8 cellular contexts compared by ENCODE assay signal in genomic region chr19:29771708-29772415, GRCh38.
DNase-seq lines count a peak whose midpoint lies in the region; ATAC-seq and TF ChIP-seq lines count a peak whose summit lies in the region.

No MANE protein-coding gene starts in this region.

- H3K27ac ChIP-seq in iPS DF 6.9 (ENCODE audit: low read length) = no peak overlapping the region

- no peak for ATAC-seq in GM19324 (IDR thresholded peaks at IDR 0.05; ENCODE audit: low FRiP score, unreplicated experiment)

- in situ Hi-C loops in astrocyte of the spinal cord (cut with HindIII; ENCODE audit: low sequenced_read_pairs) = no loop called here

- H3K4me3 ChIP-seq in NT2/D1 (ENCODE audit: insufficient read length, low read depth) (no peak overlapping the region), astrocyte of the spinal cord (ENCODE audit: low read depth, low read length) (no peak overlapping the region), iPS DF 6.9 (ENCODE audit: low read length) (no peak overlapping the region)

- no CpG with 5 or more reads among the region's 14 CpGs for WGBS in iPS DF 6.9 (ENCODE audit: insufficient coverage, insufficient read length)

- DNase-seq in AG08396 (ENCODE audit: low spot score) (peak; percentile 85), NT2/D1 (ENCODE audit: low read depth, low spot score) (peak; percentile 43), astrocyte of the spinal cord (ENCODE audit: low read depth, low spot score) (peak; percentile 22), iPS DF 6.9 (ENCODE audit: low read depth, low spot score) (peak; percentile 35), NOMO-1 treated with dmso at 0.1 percent for 144 hours (lab: John Stamatoyannopoulos, UW; ENCODE audit: unreplicated experiment) (no peak)
- DNase-seq in stimulated activated CD4-positive, alpha-beta T cell treated with anti-CD3 and anti-CD28 coated beads, Interleukin-2, amount 100 ng/mL, for 24 hours = peak; percentile 35 to 40

- peak; percentile 60 for TF ChIP-seq CTCF in GM12874 (IDR thresholded peaks at IDR 0.05; ENCODE audit: insufficient read depth, low read depth, low read length)
- TF ChIP-seq CTCF in astrocyte of the spinal cord (IDR thresholded peaks at IDR 0.05; ENCODE audit: low read depth, low read length) = peak; percentile 84

- H3K27me3 ChIP-seq in NT2/D1 (ENCODE audit: insufficient read depth, insufficient read length) (no peaks in the 10 kb centered on the region), iPS DF 6.9 (ENCODE audit: control insufficient read depth, insufficient read depth, low read length) (no peaks in the 10 kb centered on the region)

- H3K4me1 ChIP-seq in NT2/D1 (ENCODE audit: insufficient read depth, insufficient read length) = peaks cover 2% of the 10 kb centered on the region
- H3K4me1 ChIP-seq in iPS DF 6.9 (ENCODE audit: control insufficient read depth, insufficient read depth, low read length) = peaks cover 1% of the 10 kb centered on the region; the same call in 1 of the 2 replicates

- H3K9me3 ChIP-seq in NT2/D1 (ENCODE audit: insufficient read depth, low read length) = no peaks in the 10 kb centered on the region
- no peaks in the 10 kb centered on the region for H3K9me3 ChIP-seq in iPS DF 6.9 (ENCODE audit: control insufficient read depth, insufficient read depth, low read length)

- H3K36me3 ChIP-seq in NT2/D1 (ENCODE audit: insufficient read depth, insufficient read length, low read length) = no peaks in the 10 kb centered on the region
- H3K36me3 ChIP-seq in iPS DF 6.9 (ENCODE audit: control insufficient read depth, insufficient read depth, low read length) = no peaks in the 10 kb centered on the region

- H3K9ac ChIP-seq in NT2/D1 (ENCODE audit: insufficient read length, low read depth) = no peak overlapping the region
